Comparison of ENCODE assay signal across 10 cellular contexts in genomic region chr20:53935353-53936084, GRCh38.
DNase-seq lines count a peak whose midpoint lies in the region; ATAC-seq and TF ChIP-seq lines count a peak whose summit lies in the region.
"Had no signal": no experiment of that assay in that cellular context is flagged by ENCODE, and none has a peak within 500 bp of the region (broad histone marks: within the 10 kb centered on the region; RNA-seq: fewer than 3 reads in every experiment).

No MANE protein-coding gene starts in this region.

- peaks cover 35% of the 10 kb centered on the region for H3K4me1 ChIP-seq in PC-3 (ENCODE audit: insufficient read depth, low read length)
- peaks cover 20 to 40% (median 38%) of the 10 kb centered on the region in 4 donors for H3K4me1 ChIP-seq in esophagus muscularis mucosa

- no peak overlapping the region for H3K4me2 ChIP-seq in PC-3 (ENCODE audit: low read length)

- H3K36me3 ChIP-seq in PC-3 (ENCODE audit: low read depth, low read length): no peaks in the 10 kb centered on the region
- no peaks in the 10 kb centered on the region for H3K36me3 ChIP-seq in esophagus muscularis mucosa

- H3K27me3 ChIP-seq in PC-3 (ENCODE audit: low read length) (no peaks in the 10 kb centered on the region), esophagus muscularis mucosa (no peaks in the 10 kb centered on the region)

- H3K9me2 ChIP-seq in PC-3 (replicated peaks; ENCODE audit: low read length): no peaks in the 10 kb centered on the region

- H2AFZ ChIP-seq in PC-3 (ENCODE audit: low read length): 0 out of 2 replicates have a peak overlapping the region, but pooled peaks have one; percentile 17

- no peak for TF ChIP-seq EP300 in esophagus muscularis mucosa (IDR thresholded peaks at IDR 0.05)

- CTCF ChIA-PET in PC-3 (lab: Charles Lee): interaction anchor here (0.7 kb wide), 1 partner anchor 29 kb away, joined by 3 read pairs; no protein-coding TSS in a partner anchor

- H3F3A ChIP-seq in PC-3 (ENCODE audit: low read length, unreplicated experiment): no peaks in the 10 kb centered on the region

- TF ChIP-seq CTCF in PC-3 (conservative IDR thresholded peaks at IDR 0.05; ENCODE audit: low read depth, low read length) (no peak), esophagus muscularis mucosa (IDR thresholded peaks at IDR 0.05) (no peak)

- WGBS in esophagus muscularis mucosa: 60% methylated on average over 5 of the region's 5 CpGs

- no peak for TF ChIP-seq POLR2A in esophagus muscularis mucosa (IDR thresholded peaks at IDR 0.05; ENCODE audit: low read depth)

- POLR2A ChIA-PET in PC-3 (lab: Charles Lee; ENCODE audit: unreplicated experiment): no interaction called here

- intact Hi-C loops in PC-3 (cut with micrococcal nuclease) (no loop called here), esophagus muscularis mucosa (cut with DNase I) (no loop called here)

- DNase-seq in SIG-M5 treated with dmso at 0.1 percent for 504 hours (lab: John Stamatoyannopoulos, UW; ENCODE audit: unreplicated experiment): peak; percentile 59
- DNase-seq in SIG-M5 (lab: John Stamatoyannopoulos, UW): no peak
- DNase-seq in PC-3: no peak
- no peak for DNase-seq in esophagus muscularis mucosa (ENCODE audit: extremely low spot score)
- DNase-seq in middle frontal gyrus (ENCODE audit: extremely low spot score, low spot score): no peak
- DNase-seq in GM19240 (ENCODE audit: insufficient read length, low spot score): no peak
- DNase-seq: ACHN; stimulated activated CD4-positive, alpha-beta T cell treated with anti-CD3 and anti-CD28 coated beads, Interleukin-2, amount 100 ng/mL, for 48 hours had no signal

- no TSS peak for BruUV-seq in PC-3 (replicated peaks; lab: Mats Ljungman, UMichigan)

- H3K27ac ChIP-seq in PC-3 (ENCODE audit: low read length) (no peak overlapping the region), esophagus muscularis mucosa (replicated peaks in 1 of 4) (peak overlapping the region; percentile 12 to 66 (median 56)), skin epidermis (peak overlapping the region in 18 of 21 experiments; percentile 35 to 93 (median 71))

- no peak overlapping the region for H3K9ac ChIP-seq in PC-3 (ENCODE audit: low read length)

- H4K20me1 ChIP-seq in PC-3 (ENCODE audit: low read length): no peaks in the 10 kb centered on the region

- no peak for ATAC-seq in PC-3
- no peak for ATAC-seq in HG03175 (IDR thresholded peaks at IDR 0.05; ENCODE audit: unreplicated experiment)

- no peak overlapping the region for H3K4me3 ChIP-seq in PC-3 (ENCODE audit: low read length)
- H3K4me3 ChIP-seq in esophagus muscularis mucosa: no peak overlapping the region
- no peak overlapping the region for H3K4me3 ChIP-seq in skin epidermis

- H3K9me3 ChIP-seq in PC-3 (ENCODE audit: low read length) (no peaks in the 10 kb centered on the region), esophagus muscularis mucosa (no peaks in the 10 kb centered on the region)

- no peaks in the 10 kb centered on the region for H3K79me2 ChIP-seq in PC-3 (ENCODE audit: low read length)
